In genomic region chr1:115807723-115808122, GRCh38 we compare ENCODE assay signal across 8 cellular contexts. TPM values are rescaled to one million over a fixed set of nuclear protein-coding genes. Genes with fewer than 3 reads are reported as not detected.
DNase-seq lines count a peak whose midpoint lies in the region; ATAC-seq and TF ChIP-seq lines count a peak whose summit lies in the region.

No MANE protein-coding gene starts in this region.

- H3K36me3 ChIP-seq in parathyroid adenoma (ENCODE audit: control insufficient read depth, insufficient read depth, low read length) = no peaks in the 10 kb centered on the region

- H3K27me3 Mint-ChIP-seq in activated T-cell treated with anti-CD3 and anti-CD28 coated beads, Interleukin-2, amount 50 U/mL, for 4 hours (ENCODE audit: low read depth) = peaks cover 15% of the 10 kb centered on the region

- peak; percentile 64 for ATAC-seq in HG03354 (IDR thresholded peaks at IDR 0.05; ENCODE audit: poor library complexity, severe bottlenecking, unreplicated experiment)
- peak in 1 of 2 donors; percentile 46 for ATAC-seq in activated T-cell treated with anti-CD3 and anti-CD28 coated beads, Interleukin-2, amount 50 U/mL, for 4 hours

- DNase-seq in activated CD4-positive, alpha-beta T cell treated with anti-CD3 and anti-CD28 coated beads for 48 hours = peak; percentile 55
- no peak for DNase-seq in activated CD4-positive, alpha-beta T cell treated with anti-CD3 and anti-CD28 coated beads, Interleukin-2, amount 50 U/mL, for 1 hour
- DNase-seq in NCI-H510A treated with DMSO at 0.1 percent for 48 hours (lab: John Stamatoyannopoulos, UW) = peak; percentile 81
- DNase-seq in activated T-cell treated with anti-CD3 and anti-CD28 coated beads, Interleukin-2, amount 50 U/mL, for 4 hours = peak; percentile 8
- peak; percentile 68 for DNase-seq in glomerular visceral epithelial cell (ENCODE audit: extremely low spot score)
- DNase-seq in activated CD8-positive, alpha-beta memory T cell treated with anti-CD3 and anti-CD28 coated beads, Interleukin-2, amount 50 U/mL, for 4 hours = no peak

- H2AFZ ChIP-seq in parathyroid adenoma = no peak overlapping the region

- H3K27me3 ChIP-seq in parathyroid adenoma (ENCODE audit: control insufficient read depth, insufficient read depth, low read length) = no peaks in the 10 kb centered on the region

- no peaks in the 10 kb centered on the region for H3K36me3 Mint-ChIP-seq in activated T-cell treated with anti-CD3 and anti-CD28 coated beads, Interleukin-2, amount 50 U/mL, for 4 hours (ENCODE audit: insufficient read depth)

- peak; percentile 54 for TF ChIP-seq CTCF in parathyroid adenoma (IDR thresholded peaks at IDR 0.05)

- no peaks in the 10 kb centered on the region for H3K9me3 ChIP-seq in parathyroid adenoma (ENCODE audit: control insufficient read depth, low read length)

- no peaks in the 10 kb centered on the region for H3K4me1 ChIP-seq in parathyroid adenoma

- H3K4me1 Mint-ChIP-seq in activated T-cell treated with anti-CD3 and anti-CD28 coated beads, Interleukin-2, amount 50 U/mL, for 4 hours (ENCODE audit: low read depth) = no peaks in the 10 kb centered on the region

- no peak overlapping the region for H3K4me3 ChIP-seq in parathyroid adenoma (ENCODE audit: low read depth, low read length)

- H3K4me3 Mint-ChIP-seq in activated T-cell treated with anti-CD3 and anti-CD28 coated beads, Interleukin-2, amount 50 U/mL, for 4 hours = no peak overlapping the region

- H3K4me2 ChIP-seq in parathyroid adenoma (ENCODE audit: low read length) = no peak overlapping the region

- H3K79me2 ChIP-seq in parathyroid adenoma = no peaks in the 10 kb centered on the region

- no peaks in the 10 kb centered on the region for H3K9me3 Mint-ChIP-seq in activated T-cell treated with anti-CD3 and anti-CD28 coated beads, Interleukin-2, amount 50 U/mL, for 4 hours

- no peak overlapping the region for H3K27ac ChIP-seq in parathyroid adenoma

- no peak overlapping the region for H3K9ac ChIP-seq in parathyroid adenoma

RNA-seq across cellular contexts. Expression of gene NHLH2, which starts 33.2 kb away (rescaled TPM):
- total RNA-seq in activated T-cell treated with anti-CD3 and anti-CD28 coated beads, Interleukin-2, amount 50 U/mL, for 4 hours = not detected

RNA-seq across cellular contexts. Expression of gene CASQ2, which starts 39.2 kb away (rescaled TPM):
- total RNA-seq in activated T-cell treated with anti-CD3 and anti-CD28 coated beads, Interleukin-2, amount 50 U/mL, for 4 hours = not detected

Comparison
In these comparisons a context has a peak if more than half of its experiments do, and no peak if none do; other contexts are left out.
1. DNase-seq: peak in activated CD4-positive, alpha-beta T cell treated with anti-CD3 and anti-CD28 coated beads for 48 hours (single experiment), NCI-H510A treated with DMSO at 0.1 percent for 48 hours (single experiment), activated T-cell treated with anti-CD3 and anti-CD28 coated beads, Interleukin-2, amount 50 U/mL, for 4 hours (single experiment) and glomerular visceral epithelial cell (single experiment); none in activated CD4-positive, alpha-beta T cell treated with anti-CD3 and anti-CD28 coated beads, Interleukin-2, amount 50 U/mL, for 1 hour (single experiment) and activated CD8-positive, alpha-beta memory T cell treated with anti-CD3 and anti-CD28 coated beads, Interleukin-2, amount 50 U/mL, for 4 hours (single experiment).